Comparison of ENCODE assay signal across 33 cellular contexts in genomic region chr18:69786427-69786826, GRCh38.
"Had no signal": no experiment of that assay in that cellular context is flagged by ENCODE, and none has a peak within 500 bp of the region (broad histone marks: within the 10 kb centered on the region; RNA-seq: fewer than 3 reads in every experiment).

No MANE protein-coding gene starts in this region.

- DNase-seq: Karpas-422, Kasumi-1, KG1, MG63, MM.1S, MV-4-11, NCI-H1048, NCI-H1092, NCI-H1092 treated with DMSO at 0.1 percent for 48 hours, NCI-H1105, NCI-H1105 treated with DMSO at 0.1 percent for 48 hours, NCI-H1417, NCI-H1417 treated with DMSO at 0.1 percent for 48 hours, NCI-H1436, NCI-H1436 treated with DMSO at 0.1 percent for 48 hours, NCI-H146, NCI-H1694, NCI-H1694 treated with DMSO at 0.1 percent for 48 hours, NCI-H187, NCI-H187 treated with DMSO at 0.1 percent for 48 hours, NCI-H1930, NCI-H2029, NCI-H2029 treated with DMSO at 0.1 percent for 48 hours, NCI-H2081, NCI-H2081 treated with DMSO at 0.1 percent for 48 hours, NCI-H2107, NCI-H2171, NCI-H2171 treated with DMSO at 0.1 percent for 48 hours, NCI-H2227 treated with DMSO at 0.1 percent for 48 hours, NCI-H226, NCI-H345, NCI-H446, NCI-H446 treated with DMSO at 0.1 percent for 48 hours had no signal
